In genomic region chr4:1310031-1310795, GRCh38 we compare ENCODE assay signal across 10 cellular contexts. TPM values are rescaled to one million over a fixed set of nuclear protein-coding genes. Genes with fewer than 3 reads are reported as not detected.
A peak's percentile ranks its signal among the peaks of the same experiment; 100 is the strongest.
DNase-seq lines count a peak whose midpoint lies in the region; ATAC-seq and TF ChIP-seq lines count a peak whose summit lies in the region.
"Had no signal": no experiment of that assay in that cellular context is flagged by ENCODE, and none has a peak within 500 bp of the region (broad histone marks: within the 10 kb centered on the region; RNA-seq: fewer than 3 reads in every experiment).

No MANE protein-coding gene starts in this region.

- H3K9me3 ChIP-seq in mucosa of rectum (ENCODE audit: control insufficient read depth in 2 of 2, low read length in 2 of 2), result no peaks in the 10 kb centered on the region
- no peaks in the 10 kb centered on the region for H3K9me3 ChIP-seq in upper lobe of left lung

- H3K9ac ChIP-seq in mucosa of rectum (ENCODE audit: low read depth in 1 of 2, low read length in 2 of 2), result peak overlapping the region in 1 of 2 donors; percentile 49

- TF ChIP-seq CTCF in epithelial cell of esophagus (IDR thresholded peaks at IDR 0.05; ENCODE audit: insufficient read depth, low read depth, low read length, missing control alignments) (no peak), upper lobe of left lung (IDR thresholded peaks at IDR 0.05) (no peak)

- WGBS in upper lobe of left lung, 2 donors, result 77 to 95% methylated on average over 11 to 32 of the region's 32 CpGs

- TF ChIP-seq POLR2A in upper lobe of left lung (IDR thresholded peaks at IDR 0.05), result no peak

- H3K9me3 Mint-ChIP-seq in activated T-cell treated with anti-CD3 and anti-CD28 coated beads, Interleukin-2, amount 50 U/mL, for 72 hours, result no peaks in the 10 kb centered on the region
- H3K9me3 Mint-ChIP-seq: IgD-negative memory B cell had no signal

- peak in 1 of 2 donors; percentile 27 for ATAC-seq in activated T-cell treated with anti-CD3 and anti-CD28 coated beads, Interleukin-2, amount 50 U/mL, for 72 hours (replicated peaks in 1 of 2)
- ATAC-seq in upper lobe of left lung (ENCODE audit: low FRiP score in 2 of 2) (no peak), GM18517 (IDR thresholded peaks at IDR 0.05; ENCODE audit: unreplicated experiment) (no peak)

- H3K27me3 Mint-ChIP-seq in activated T-cell treated with anti-CD3 and anti-CD28 coated beads, Interleukin-2, amount 50 U/mL, for 72 hours (ENCODE audit: low read depth), result no peaks in the 10 kb centered on the region
- H3K27me3 Mint-ChIP-seq: IgD-negative memory B cell had no signal

- H3K4me1 Mint-ChIP-seq in activated T-cell treated with anti-CD3 and anti-CD28 coated beads, Interleukin-2, amount 50 U/mL, for 72 hours (ENCODE audit: low read depth), result peaks cover 47% of the 10 kb centered on the region

- no peak for TF ChIP-seq EP300 in upper lobe of left lung (IDR thresholded peaks at IDR 0.05)

- peak overlapping the region; percentile 11 for H3K27ac Mint-ChIP-seq in activated T-cell treated with anti-CD3 and anti-CD28 coated beads, Interleukin-2, amount 50 U/mL, for 72 hours

- H3K4me1 ChIP-seq in mucosa of rectum (ENCODE audit: control insufficient read depth in 2 of 2, insufficient read depth in 2 of 2, low read length in 2 of 2) (peaks cover 14 to 32% of the 10 kb centered on the region in 2 donors), upper lobe of left lung (peaks cover 22 to 43% (median 38%) of the 10 kb centered on the region in 4 donors)

- peak overlapping the region; percentile 36 for H3K4me3 ChIP-seq in epithelial cell of esophagus (ENCODE audit: low read length)
- peak overlapping the region; percentile 31 to 49 for H3K4me3 ChIP-seq in mucosa of rectum (ENCODE audit: low read length in 2 of 2)
- H3K4me3 ChIP-seq in upper lobe of left lung, result peak overlapping the region in 3 of 4 donors; percentile 37 to 49 (median 40)

- H3K36me3 Mint-ChIP-seq in activated T-cell treated with anti-CD3 and anti-CD28 coated beads, Interleukin-2, amount 50 U/mL, for 72 hours (ENCODE audit: insufficient read depth in 2 of 2), result peaks cover 7 to 19% of the 10 kb centered on the region in 2 donors

- peak overlapping the region; percentile 75 to 85 for H3K4me3 Mint-ChIP-seq in activated T-cell treated with anti-CD3 and anti-CD28 coated beads, Interleukin-2, amount 50 U/mL, for 72 hours

- H3K36me3 ChIP-seq in mucosa of rectum (ENCODE audit: control insufficient read depth in 2 of 2, insufficient read depth in 2 of 2, low read length in 2 of 2) (peaks cover 34 to 37% of the 10 kb centered on the region in 2 donors), upper lobe of left lung (peaks cover 8 to 38% (median 31%) of the 10 kb centered on the region in 4 donors)

- H3K27ac ChIP-seq in mucosa of rectum (ENCODE audit: low read depth in 2 of 2, low read length in 2 of 2) (peak overlapping the region in 1 of 2 donors; percentile 52), upper lobe of left lung (peak overlapping the region; percentile 64 to 75 (median 72))
- H3K27ac ChIP-seq: C4-2B had no signal

- no peak for DNase-seq in activated T-cell treated with anti-CD3 and anti-CD28 coated beads, Interleukin-2, amount 50 U/mL, for 72 hours
- DNase-seq in activated T-cell treated with anti-CD3 and anti-CD28 coated beads, Interleukin-2, amount 50 U/mL, for 1 hour, result no peak
- peak; percentile 88 for DNase-seq in epithelial cell of esophagus (ENCODE audit: low read depth)
- peak in 1 of 2 donors; percentile 57 for DNase-seq in upper lobe of left lung
- no peak for DNase-seq in stimulated activated CD4-positive, alpha-beta T cell treated with anti-CD3 and anti-CD28 coated beads, Interleukin-4, amount 100 ng/mL, for 4 hours
- no peak for DNase-seq in NOMO-1 treated with DMSO at 0.1 percent for 48 hours (lab: John Stamatoyannopoulos, UW; ENCODE audit: unreplicated experiment)

- no peaks in the 10 kb centered on the region for H3K27me3 ChIP-seq in mucosa of rectum (ENCODE audit: control insufficient read depth in 2 of 2, insufficient read depth in 2 of 2, low read length in 2 of 2)
- H3K27me3 ChIP-seq in upper lobe of left lung, result no peaks in the 10 kb centered on the region

RNA-seq across cellular contexts. Expression of gene MAEA, which starts 20.5 kb away (rescaled TPM):
- total RNA-seq in activated T-cell treated with anti-CD3 and anti-CD28 coated beads, Interleukin-2, amount 50 U/mL, for 72 hours, result 10 to 100 TPM; 38.4 to 48.4 TPM
- total RNA-seq in upper lobe of left lung, result 100 to 1,000 TPM in 1 of 6 donors, 10 to 100 TPM in 5; 58.5 to 289 (median 73.0) TPM

RNA-seq across cellular contexts. Expression of gene UVSSA, which starts 36.8 kb away (rescaled TPM):
- total RNA-seq in activated T-cell treated with anti-CD3 and anti-CD28 coated beads, Interleukin-2, amount 50 U/mL, for 72 hours, result 10 to 100 TPM; 23.0 to 25.8 TPM
- 100 to 1,000 TPM in 1 of 6 donors, 10 to 100 TPM in 5; 15.2 to 138 (median 46.5) TPM for total RNA-seq in upper lobe of left lung
